ENCODE assay signal across 7 cellular contexts in genomic region chr10:80218878-80219277, GRCh38. TPM values are rescaled to one million over a fixed set of nuclear protein-coding genes. Genes with fewer than 3 reads are reported as not detected.
A peak's percentile ranks its signal among the peaks of the same experiment; 100 is the strongest.
DNase-seq lines count a peak whose midpoint lies in the region; ATAC-seq lines count a peak whose summit lies in the region.
"Not testable (repeated sequence)": the region's sequence is repeated elsewhere in the genome, so short reads cannot be mapped to it uniquely, and the experiment has no call there.

No MANE protein-coding gene starts in this region.

- H3K36me3 Mint-ChIP-seq in activated CD8-positive, alpha-beta memory T cell treated with anti-CD3 and anti-CD28 coated beads, Interleukin-2, amount 10 ng/mL, durations not matched to agents 7 days and 5 days = not testable (repeated sequence)

- H3K4me3 Mint-ChIP-seq in activated CD8-positive, alpha-beta memory T cell treated with anti-CD3 and anti-CD28 coated beads, Interleukin-2, amount 10 ng/mL, durations not matched to agents 7 days and 5 days = not testable (repeated sequence)

- CTCF ChIA-PET in activated CD8-positive, alpha-beta memory T cell treated with anti-CD3 and anti-CD28 coated beads, Interleukin-2, amount 10 ng/mL, durations not matched to agents 7 days and 5 days (lab: Charles Lee) = interaction anchor here (6.9 kb wide), 1 partner anchor 76 kb away, joined by 137 read pairs; no protein-coding TSS in a partner anchor

- ATAC-seq in GM18517 (IDR thresholded peaks at IDR 0.05; ENCODE audit: unreplicated experiment) (peak; percentile 90), GM19328 (IDR thresholded peaks at IDR 0.05; ENCODE audit: unreplicated experiment) (peak; percentile 75), GM21447 (IDR thresholded peaks at IDR 0.05; ENCODE audit: unreplicated experiment) (peak; percentile 96), HG02642 (IDR thresholded peaks at IDR 0.05; ENCODE audit: poor library complexity, unreplicated experiment) (peak; percentile 91), HG03045 (IDR thresholded peaks at IDR 0.05; ENCODE audit: unreplicated experiment) (peak; percentile 88), HG03432 (IDR thresholded peaks at IDR 0.05; ENCODE audit: unreplicated experiment) (peak; percentile 97)
- ATAC-seq in activated CD8-positive, alpha-beta memory T cell treated with anti-CD3 and anti-CD28 coated beads, Interleukin-2, amount 10 ng/mL, durations not matched to agents 7 days and 5 days = peak; percentile 84

- not testable (repeated sequence) for H3K27me3 Mint-ChIP-seq in activated CD8-positive, alpha-beta memory T cell treated with anti-CD3 and anti-CD28 coated beads, Interleukin-2, amount 10 ng/mL, durations not matched to agents 7 days and 5 days

- H3K4me1 Mint-ChIP-seq in activated CD8-positive, alpha-beta memory T cell treated with anti-CD3 and anti-CD28 coated beads, Interleukin-2, amount 10 ng/mL, durations not matched to agents 7 days and 5 days = peaks cover 27% of the 10 kb centered on the region

- not testable (repeated sequence) for H3K9me3 Mint-ChIP-seq in activated CD8-positive, alpha-beta memory T cell treated with anti-CD3 and anti-CD28 coated beads, Interleukin-2, amount 10 ng/mL, durations not matched to agents 7 days and 5 days (ENCODE audit: low read depth)

- DNase-seq in activated CD8-positive, alpha-beta memory T cell treated with anti-CD3 and anti-CD28 coated beads, Interleukin-2, amount 10 ng/mL, durations not matched to agents 7 days and 5 days = not testable (repeated sequence)

- H3K27ac Mint-ChIP-seq in activated CD8-positive, alpha-beta memory T cell treated with anti-CD3 and anti-CD28 coated beads, Interleukin-2, amount 10 ng/mL, durations not matched to agents 7 days and 5 days = peak overlapping the region; percentile 64

RNA-seq across cellular contexts. Expression of gene ANXA11, which starts 13.5 kb away (rescaled TPM):
- 100 to 1,000 TPM; 251 to 288 TPM for total RNA-seq in activated CD8-positive, alpha-beta memory T cell treated with anti-CD3 and anti-CD28 coated beads, Interleukin-2, amount 10 ng/mL, durations not matched to agents 7 days and 5 days
